In the genomic region with DNA sequence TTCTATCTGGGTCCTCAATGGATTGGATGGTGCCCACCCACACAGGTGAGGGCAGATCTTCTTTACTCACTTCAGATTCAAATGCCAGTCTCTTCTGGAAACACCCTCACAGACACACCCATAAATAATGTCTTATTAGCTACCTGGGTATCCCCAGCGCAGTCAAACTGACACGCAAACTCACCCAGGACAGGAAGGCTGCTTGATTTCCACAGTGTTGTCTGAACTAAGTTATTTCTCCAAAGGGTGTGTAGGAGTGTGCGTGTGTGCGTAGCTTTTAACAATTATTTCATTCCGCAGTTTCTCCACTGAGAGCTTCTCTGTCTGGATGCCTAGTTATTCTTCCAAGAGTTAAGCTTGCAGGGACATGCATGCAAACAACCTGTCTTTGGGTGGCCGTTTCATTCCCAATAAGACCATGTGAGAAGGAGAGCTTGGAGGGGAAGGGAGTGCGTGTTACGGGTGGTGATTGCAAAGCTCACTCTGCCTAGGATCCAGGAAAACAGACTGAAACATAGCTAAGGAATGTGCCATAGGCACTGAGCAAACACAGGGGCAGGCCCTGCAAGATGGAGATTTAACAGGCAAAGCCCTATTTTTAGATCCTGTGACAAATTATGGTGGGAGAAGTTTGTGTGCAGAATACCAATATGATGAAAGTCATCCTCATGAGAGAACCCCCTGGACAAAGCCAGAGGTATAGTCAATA, we compare ENCODE assay signal across 13 cellular contexts.
DNase-seq lines count a peak whose midpoint lies in the region; ATAC-seq and TF ChIP-seq lines count a peak whose summit lies in the region.
"Had no signal": no experiment of that assay in that cellular context is flagged by ENCODE, and none has a peak within 500 bp of the region (broad histone marks: within the 10 kb centered on the region; RNA-seq: fewer than 3 reads in every experiment).

No MANE protein-coding gene starts in this region.

- TF ChIP-seq POLR2A in stomach (IDR thresholded peaks at IDR 0.05): no peak

- TF ChIP-seq EP300 in stomach (IDR thresholded peaks at IDR 0.05): peak; percentile 49

- no peaks in the 10 kb centered on the region for H3K9me3 Mint-ChIP-seq in activated CD4-positive, alpha-beta T cell treated with anti-CD3 and anti-CD28 coated beads, Interleukin-2, amount 10 ng/mL, durations not matched to agents 24 days and 14 days

- no peaks in the 10 kb centered on the region for H3K36me3 Mint-ChIP-seq in activated CD4-positive, alpha-beta T cell treated with anti-CD3 and anti-CD28 coated beads, Interleukin-2, amount 10 ng/mL, durations not matched to agents 24 days and 14 days (ENCODE audit: low read depth)
- H3K36me3 Mint-ChIP-seq: neural progenitor cell had no signal

- TF ChIP-seq CTCF in foreskin fibroblast (IDR thresholded peaks at IDR 0.05; ENCODE audit: low read depth, low read length): no peak
- TF ChIP-seq CTCF in stomach (IDR thresholded peaks at IDR 0.05): no peak

- H3K9me3 ChIP-seq in stomach: no peaks in the 10 kb centered on the region

- intact Hi-C loops in stomach (cut with DNase I; ENCODE audit: low total_unique reads): no loop called here
- intact Hi-C loops in activated CD4-positive, alpha-beta T cell treated with anti-CD3 and anti-CD28 coated beads, Interleukin-2, amount 10 ng/mL, durations not matched to agents 24 days and 14 days (cut with micrococcal nuclease): no loop called here

- no peaks in the 10 kb centered on the region for H3K27me3 ChIP-seq in stomach
- H3K27me3 ChIP-seq: neural progenitor cell had no signal

- no peak overlapping the region for H3K4me3 Mint-ChIP-seq in activated CD4-positive, alpha-beta T cell treated with anti-CD3 and anti-CD28 coated beads, Interleukin-2, amount 10 ng/mL, durations not matched to agents 24 days and 14 days
- H3K4me3 Mint-ChIP-seq: neural progenitor cell had no signal

- peak; percentile 83 for DNase-seq in GM03348 (ENCODE audit: low spot score)
- peak; percentile 94 for DNase-seq in amniotic epithelial cell (ENCODE audit: low read depth)
- DNase-seq in foreskin fibroblast: peak; percentile 79 to 86
- no peak for DNase-seq in stomach
- DNase-seq in activated CD4-positive, alpha-beta T cell treated with anti-CD3 and anti-CD28 coated beads, Interleukin-2, amount 10 ng/mL, durations not matched to agents 24 days and 14 days: no peak
- no peak for DNase-seq in GDM1 (lab: John Stamatoyannopoulos, UW)
- DNase-seq: activated CD4-positive, alpha-beta T cell treated with anti-CD3 and anti-CD28 coated beads, Interleukin-2, amount 50 U/mL, for 1 hour; activated effector memory CD4-positive, alpha-beta T cell treated with anti-CD3 and anti-CD28 coated beads, Interleukin-2, amount 50 U/mL, for 16 hours; NCI-H1092; NCI-H774 had no signal

- ATAC-seq in HG03565 (IDR thresholded peaks at IDR 0.05; ENCODE audit: unreplicated experiment) (no peak), HG03135 (IDR thresholded peaks at IDR 0.05; ENCODE audit: unreplicated experiment) (no peak)

- peaks cover 5% of the 10 kb centered on the region for H3K4me1 Mint-ChIP-seq in activated CD4-positive, alpha-beta T cell treated with anti-CD3 and anti-CD28 coated beads, Interleukin-2, amount 10 ng/mL, durations not matched to agents 24 days and 14 days

- peaks cover 4 to 17% (median 9%) of the 10 kb centered on the region in 4 donors for H3K4me1 ChIP-seq in stomach

- H3K27me3 Mint-ChIP-seq in activated CD4-positive, alpha-beta T cell treated with anti-CD3 and anti-CD28 coated beads, Interleukin-2, amount 10 ng/mL, durations not matched to agents 24 days and 14 days: peaks cover 28% of the 10 kb centered on the region

- 65 to 77% (median 73%) methylated on average over 8 of the region's 8 CpGs for WGBS in stomach, 5 donors

- no peaks in the 10 kb centered on the region for H3K36me3 ChIP-seq in stomach

- no peak overlapping the region for H3K4me3 ChIP-seq in foreskin fibroblast (ENCODE audit: low read depth in 1 of 2, low read length in 2 of 2)
- no peak overlapping the region for H3K4me3 ChIP-seq in stomach
- H3K4me3 ChIP-seq: neural progenitor cell had no signal

- peak overlapping the region in 3 of 5 donors; percentile 39 to 70 (median 66) for H3K27ac ChIP-seq in stomach
- H3K27ac ChIP-seq: neural progenitor cell had no signal

- no peak overlapping the region for H3K27ac Mint-ChIP-seq in activated CD4-positive, alpha-beta T cell treated with anti-CD3 and anti-CD28 coated beads, Interleukin-2, amount 10 ng/mL, durations not matched to agents 24 days and 14 days
- H3K27ac Mint-ChIP-seq: neural progenitor cell had no signal

Comparison
In these comparisons a context has a peak if more than half of its experiments do, and no peak if none do; other contexts are left out.
1. DNase-seq: peak in GM03348 (single experiment), amniotic epithelial cell (single experiment) and foreskin fibroblast (2 of 2); none in stomach (single experiment), activated CD4-positive, alpha-beta T cell treated with anti-CD3 and anti-CD28 coated beads, Interleukin-2, amount 10 ng/mL, durations not matched to agents 24 days and 14 days (single experiment) and GDM1 (single experiment).